Comparison of ENCODE assay signal across 8 cellular contexts in genomic region chr19:47514869-47515588, GRCh38. TPM values are rescaled to one million over a fixed set of nuclear protein-coding genes. Genes with fewer than 3 reads are reported as not detected.
DNase-seq lines count a peak whose midpoint lies in the region; ATAC-seq and TF ChIP-seq lines count a peak whose summit lies in the region.

TSS of gene NAPA (minus strand) at chr19:47515063. CDS start at chr19:47514940, 123 bp downstream.

- H3K27ac ChIP-seq in PC-9 (peak within 1 kb of the TSS; percentile 55), epithelial cell of prostate (peak within 1 kb of the TSS; percentile 84)

- CTCF ChIA-PET in PC-9 (lab: Charles Lee), result interaction anchor here (0.5 to 1.5 kb wide), 6 partner anchors 8 to 1169 kb away, joined by 3 to 11 read pairs (median 5); no protein-coding TSS in a partner anchor

- H3K4me1 ChIP-seq in PC-9 (replicated peaks; ENCODE audit: insufficient read depth) (peaks cover 14% of the 10 kb centered on the region), mucosa of descending colon (ENCODE audit: low read depth) (peaks cover 30% of the 10 kb centered on the region)

- BruUV-seq in PC-9 (replicated peaks; lab: Mats Ljungman, UMichigan), result no TSS peak

- H3K79me2 ChIP-seq in PC-9 (ENCODE audit: low read depth), result peaks cover 47% of the 10 kb centered on the region

- H3K27me3 ChIP-seq in PC-9 (ENCODE audit: insufficient read depth, low read depth), result no peaks in the 10 kb centered on the region

- peak within 1 kb of the TSS; percentile 99 for H3K4me2 ChIP-seq in PC-9

- H3K9me2 ChIP-seq in PC-9 (ENCODE audit: insufficient read depth), result no peaks in the 10 kb centered on the region

- no peaks in the 10 kb centered on the region for H3F3A ChIP-seq in PC-9 (ENCODE audit: insufficient read depth, low read depth)

- intact Hi-C loops in PC-9 (cut with micrococcal nuclease; ENCODE audit: unreplicated experiment), result loop anchor here (1.0 to 10.0 kb wide), 7 partner anchors 31 to 360 kb away; partner anchors contain the start of gene KPTN
- intact Hi-C loops in mucosa of descending colon (cut with DNase I, micrococcal nuclease), result loop anchor here in 1 of 2 donors (10.0 kb wide), 1 partner anchor 90 kb away; the partner anchor contains the start of gene BICRA

- H4K20me1 ChIP-seq in PC-9 (ENCODE audit: insufficient read depth), result no peaks in the 10 kb centered on the region; the same call in 1 of the 2 replicates

- peak within 1 kb of the TSS; percentile 97 for H3K4me3 ChIP-seq in Jurkat, Clone E6-1 (ENCODE audit: low read length)
- H3K4me3 ChIP-seq in PC-9 (peak within 1 kb of the TSS; percentile 94), mucosa of descending colon (peak within 1 kb of the TSS; percentile 92)

- H3K9me3 ChIP-seq in PC-9 (ENCODE audit: insufficient read depth, low read depth) (no peaks in the 10 kb centered on the region), mucosa of descending colon (no peaks in the 10 kb centered on the region)

- H3K36me3 ChIP-seq in PC-9 (ENCODE audit: low read depth) (no peaks in the 10 kb centered on the region), mucosa of descending colon (ENCODE audit: low read depth) (peaks cover 5% of the 10 kb centered on the region)

- peak; percentile 82 for ATAC-seq in GM21619 (IDR thresholded peaks at IDR 0.05; ENCODE audit: unreplicated experiment)
- ATAC-seq in mucosa of descending colon, result peak; percentile 94

- peak; percentile 100 for DNase-seq in DMS153 (lab: John Stamatoyannopoulos, UW)
- peak; percentile 100 for DNase-seq in Jurkat, Clone E6-1 (ENCODE audit: low read depth, low spot score)
- peak; percentile 99 to 100 for DNase-seq in PC-9
- DNase-seq in activated T-cell treated with anti-CD3 and anti-CD28 coated beads, Interleukin-2, amount 50 U/mL, for 1 hour, result peak; percentile 100
- DNase-seq in epithelial cell of prostate (ENCODE audit: low read depth, low spot score), result peak; percentile 99
- peak; percentile 100 for DNase-seq in mucosa of descending colon
- DNase-seq in stimulated activated CD8-positive, alpha-beta memory T cell treated with anti-CD3 and anti-CD28 coated beads, Interleukin-4, amount 100 ng/mL, for 24 hours (ENCODE audit: low read depth), result peak; percentile 100

- no peak for TF ChIP-seq CTCF in PC-9 (conservative IDR thresholded peaks at IDR 0.05)
- no peak for TF ChIP-seq CTCF in mucosa of descending colon (IDR thresholded peaks at IDR 0.05)

- POLR2A ChIA-PET in PC-9 (lab: Charles Lee; ENCODE audit: unreplicated experiment), result interaction anchor here (0.6 to 1.6 kb wide), 2 partner anchors 85 to 93 kb away, joined by 3 to 4 read pairs; no protein-coding TSS in a partner anchor

- peak within 1 kb of the TSS; percentile 94 for H2AFZ ChIP-seq in PC-9

RNA-seq across cellular contexts. Expression of gene NAPA, which starts in this region (rescaled TPM):
- polyA plus RNA-seq in Jurkat, Clone E6-1 (2012; ENCODE audit: insufficient read depth, insufficient read length), result 218 TPM
- total RNA-seq in PC-9 (2021) (78.3 and 80.4 TPM in 2 replicates), mucosa of descending colon (100 to 1,000 TPM; 109 to 145 (median 124) TPM)

Comparison
In these comparisons a context has a peak if more than half of its experiments do, and no peak if none do; other contexts are left out.
1. Peak in every context shown above with its lines: DNase-seq, ATAC-seq, H3K4me3 ChIP-seq and H3K27ac ChIP-seq.